ENCODE assay signal across 17 cellular contexts in genomic region chr7:5203138-5203537, GRCh38. TPM values are rescaled to one million over a fixed set of nuclear protein-coding genes. Genes with fewer than 3 reads are reported as not detected.
A peak's percentile ranks its signal among the peaks of the same experiment; 100 is the strongest.
DNase-seq lines count a peak whose midpoint lies in the region; ATAC-seq, FAIRE-seq and TF ChIP-seq lines count a peak whose summit lies in the region.
"Had no signal": no experiment of that assay in that cellular context is flagged by ENCODE, and none has a peak within 500 bp of the region (broad histone marks: within the 10 kb centered on the region; RNA-seq: fewer than 3 reads in every experiment).

No MANE protein-coding gene starts in this region.

- H3K9me3 Mint-ChIP-seq in nephron progenitor cell = no peaks in the 10 kb centered on the region
- H3K9me3 Mint-ChIP-seq: CD8-positive, alpha-beta memory T cell; HFFc6 had no signal

- H3K36me3 Mint-ChIP-seq in nephron progenitor cell (ENCODE audit: low read depth) = peaks cover 63% of the 10 kb centered on the region

- no peak for DNase-seq in cardiac muscle cell (ENCODE audit: low read depth in 1 of 2, low spot score in 1 of 2)
- DNase-seq in heart left ventricle = no peak
- DNase-seq in left lung = no peak
- no peak for DNase-seq in nephron progenitor cell
- DNase-seq in UCSD-AML1 (lab: John Stamatoyannopoulos, UW; ENCODE audit: unreplicated experiment) = no peak
- no peak for DNase-seq in urothelium cell line (ENCODE audit: low spot score)
- DNase-seq: 8988T; AML-193; Caco-2; CD8-positive, alpha-beta memory T cell; DMS53; GF-D8; HCEC 1CT; HFFc6 had no signal

- H3K36me3 ChIP-seq in cardiac muscle cell = no peaks in the 10 kb centered on the region
- H3K36me3 ChIP-seq in heart left ventricle = peaks cover 0 to 83% (median 71%) of the 10 kb centered on the region in 9 donors
- peaks cover 0 to 68% of the 10 kb centered on the region in 2 donors for H3K36me3 ChIP-seq in left lung

- H3K27me3 Mint-ChIP-seq in nephron progenitor cell (ENCODE audit: low read depth, poor library complexity) = peaks cover 2% of the 10 kb centered on the region
- H3K27me3 Mint-ChIP-seq: CD8-positive, alpha-beta memory T cell had no signal

- H3K4me3 Mint-ChIP-seq in nephron progenitor cell = no peak overlapping the region
- H3K4me3 Mint-ChIP-seq: CD8-positive, alpha-beta memory T cell; HFFc6 had no signal

- no peak for TF ChIP-seq POLR2A in heart left ventricle (IDR thresholded peaks at IDR 0.05)

- no peak overlapping the region for H3K4me3 ChIP-seq in cardiac muscle cell
- no peak overlapping the region for H3K4me3 ChIP-seq in heart left ventricle
- H3K4me3 ChIP-seq in left lung = no peak overlapping the region
- H3K4me3 ChIP-seq: BLaER1 had no signal

- H3K4me1 ChIP-seq in cardiac muscle cell (ENCODE audit: low read depth) (no peaks in the 10 kb centered on the region), heart left ventricle (peaks cover 0 to 11% (median 0%) of the 10 kb centered on the region in 12 donors), left lung (no peaks in the 10 kb centered on the region)

- intact Hi-C loops in heart left ventricle (cut with DNase I) (no loop called here), left lung (cut with DNase I) (no loop called here)

- H3K27ac ChIP-seq in cardiac muscle cell (peak overlapping the region; percentile 3), heart left ventricle (no peak overlapping the region), left lung (no peak overlapping the region)
- H3K27ac ChIP-seq: BLaER1 had no signal

- WGBS in heart left ventricle, 4 donors = 78 to 83% (median 81%) methylated on average over 9 of the region's 9 CpGs

- H3K27ac Mint-ChIP-seq in nephron progenitor cell = peak overlapping the region; percentile 78
- H3K27ac Mint-ChIP-seq: HFFc6 had no signal

- ATAC-seq in heart left ventricle (no peak), left lung (peak; percentile 42), GM19035 (IDR thresholded peaks at IDR 0.05; ENCODE audit: unreplicated experiment) (no peak)
- ATAC-seq: HepG2 had no signal

- FAIRE-seq in urothelium cell line (lab: Jason Lieb, UNC) = no peak
- FAIRE-seq: HepG2 had no signal

- H3K27me3 ChIP-seq in cardiac muscle cell (no peaks in the 10 kb centered on the region), heart left ventricle (no peaks in the 10 kb centered on the region), left lung (no peaks in the 10 kb centered on the region)
- H3K27me3 ChIP-seq: BLaER1 had no signal

- TF ChIP-seq CTCF in cardiac muscle cell (IDR thresholded peaks at IDR 0.05; ENCODE audit: low read depth, low read length) (no peak), heart left ventricle (IDR thresholded peaks at IDR 0.05) (no peak), left lung (IDR thresholded peaks at IDR 0.05) (no peak), nephron progenitor cell (IDR thresholded peaks at IDR 0.05) (no peak)

- peaks cover 5% of the 10 kb centered on the region for H3K4me1 Mint-ChIP-seq in nephron progenitor cell

- no peaks in the 10 kb centered on the region for H3K9me3 ChIP-seq in cardiac muscle cell (ENCODE audit: low read depth)
- no peaks in the 10 kb centered on the region for H3K9me3 ChIP-seq in heart left ventricle
- H3K9me3 ChIP-seq in left lung = no peaks in the 10 kb centered on the region
- H3K9me3 ChIP-seq: BLaER1, Caco-2 had no signal

RNA-seq across cellular contexts. Expression of gene WIPI2, which starts 13.1 kb away (rescaled TPM):
- total RNA-seq in cardiac muscle cell (48.5 and 54.8 TPM in 2 replicates), heart left ventricle (10 to 100 TPM; 39.0 to 90.4 (median 51.1) TPM), left lung (10 to 100 TPM; 53.5 TPM)
- polyA plus RNA-seq in cardiac muscle cell (52.0 and 63.7 TPM in 2 replicates), heart left ventricle (10 to 100 TPM; 18.6 to 43.1 TPM)
